Comparison of ENCODE assay signal across 27 cellular contexts in genomic region chr17:42502926-42503325, GRCh38.
"Had no signal": no experiment of that assay in that cellular context is flagged by ENCODE, and none has a peak within 500 bp of the region (broad histone marks: within the 10 kb centered on the region; RNA-seq: fewer than 3 reads in every experiment).

No MANE protein-coding gene starts in this region.

- FAIRE-seq: kidney had no signal

- H3K27me3 ChIP-seq: colonic mucosa, dorsolateral prefrontal cortex, esophagus squamous epithelium, gastrocnemius medialis, heart left ventricle, hepatocyte, left lung had no signal

- H2AFZ ChIP-seq: hepatocyte had no signal

- DNase-seq: colonic mucosa; dermis blood vessel endothelial cell; dorsolateral prefrontal cortex; effector CD4-positive, alpha-beta T cell; effector memory CD4-positive, alpha-beta T cell; erythroblast; esophagus squamous epithelium; foreskin fibroblast; foreskin melanocyte; gastrocnemius medialis; glutamatergic neuron; heart left ventricle; hypothalamus; immature natural killer cell; islet precursor cell; kidney; kidney glomerular epithelial cell; left lung; left ventricle myocardium superior; lower lobe of right lung; mesenchymal stem cell; mucosa of descending colon; naive B cell had no signal

- H3K4me2 ChIP-seq: hepatocyte had no signal

- H3K9me3 ChIP-seq: colonic mucosa, esophagus squamous epithelium, gastrocnemius medialis, heart left ventricle, left lung, lower lobe of right lung, mucosa of descending colon had no signal

- H3K79me2 ChIP-seq: hepatocyte had no signal

- H3K9me3 Mint-ChIP-seq: mesothelial cell of epicardium, naive B cell had no signal

- H3K27ac ChIP-seq: colonic mucosa, epithelial cell of prostate, esophagus squamous epithelium, gastrocnemius medialis, heart left ventricle, hepatocyte, left lung, lower lobe of right lung had no signal

- H3K4me3 ChIP-seq: colonic mucosa, dorsolateral prefrontal cortex, esophagus squamous epithelium, gastrocnemius medialis, heart left ventricle, hepatocyte, left lung, lower lobe of right lung, mucosa of descending colon had no signal

- H3K4me3 Mint-ChIP-seq: immature natural killer cell, mesothelial cell of epicardium, naive B cell had no signal

- H3K27me3 Mint-ChIP-seq: naive B cell had no signal

- H3K27ac Mint-ChIP-seq: immature natural killer cell, mesothelial cell of epicardium had no signal

- ATAC-seq: esophagus mucosa, gastrocnemius medialis, heart left ventricle, left lung, left ventricle myocardium superior, lower lobe of right lung, mucosa of descending colon had no signal

- H3K4me1 ChIP-seq: colonic mucosa, esophagus squamous epithelium, gastrocnemius medialis, heart left ventricle, left lung, lower lobe of right lung had no signal

- H3K4me1 Mint-ChIP-seq: immature natural killer cell, naive B cell had no signal
